In genomic region chr1:35268282-35269189, GRCh38 we compare ENCODE assay signal across 8 cellular contexts. TPM values are rescaled to one million over a fixed set of nuclear protein-coding genes. Genes with fewer than 3 reads are reported as not detected.
DNase-seq lines count a peak whose midpoint lies in the region; ATAC-seq and TF ChIP-seq lines count a peak whose summit lies in the region.

Gene ZMYM4 (plus strand): TSS chr1:35268709. CDS start chr1:35269047, 338 bp downstream.

- H3K27me3 Mint-ChIP-seq in T-cell: peaks cover 7 to 9% of the 10 kb centered on the region in 2 donors
- H3K27me3 Mint-ChIP-seq in type B pancreatic cell: no peaks in the 10 kb centered on the region

- TF ChIP-seq POLR2A in GM10847 (IDR thresholded peaks at IDR 0.05; ENCODE audit: extremely low read depth, insufficient read length): peak; percentile 35
- TF ChIP-seq POLR2A in heart left ventricle (IDR thresholded peaks at IDR 0.05): peak in 1 of 2 donors; percentile 46

- H3K4me3 ChIP-seq in heart left ventricle: peak within 1 kb of the TSS; percentile 72 to 97 (median 87)

- peak; percentile 90 to 97 (median 93) for DNase-seq in NCI-H1417 (lab: John Stamatoyannopoulos, UW)
- peak; percentile 79 to 91 (median 86) for DNase-seq in T-cell
- peak; percentile 93 to 97 (median 96) for DNase-seq in heart left ventricle
- DNase-seq in pons (ENCODE audit: low spot score): peak; percentile 91
- DNase-seq in type B pancreatic cell (ENCODE audit: extremely low spot score, unreplicated experiment): peak; percentile 94

- CTCF ChIA-PET in T-cell (lab: Charles Lee): no interaction called here

- H3K9me3 Mint-ChIP-seq in T-cell (peaks cover 0 to 5% (median 0%) of the 10 kb centered on the region in 3 donors), type B pancreatic cell (peaks cover 9% of the 10 kb centered on the region)

- H3K27ac Mint-ChIP-seq in T-cell: peak within 1 kb of the TSS; percentile 88 to 93
- peak within 1 kb of the TSS; percentile 94 for H3K27ac Mint-ChIP-seq in type B pancreatic cell

- H3K27me3 ChIP-seq in heart left ventricle: no peaks in the 10 kb centered on the region

- H3K4me3 Mint-ChIP-seq in T-cell (peak within 1 kb of the TSS; percentile 84 to 90 (median 90)), type B pancreatic cell (peak within 1 kb of the TSS; percentile 95)

- H3K4me1 Mint-ChIP-seq in T-cell (peaks cover 31 to 35% (median 32%) of the 10 kb centered on the region in 3 donors), type B pancreatic cell (ENCODE audit: unreplicated experiment) (peaks cover 31% of the 10 kb centered on the region)

- H3K4me1 ChIP-seq in heart left ventricle: peaks cover 0 to 44% (median 15%) of the 10 kb centered on the region in 12 donors

- no peaks in the 10 kb centered on the region for H3K36me3 Mint-ChIP-seq in T-cell
- peaks cover 14% of the 10 kb centered on the region for H3K36me3 Mint-ChIP-seq in type B pancreatic cell

- H3K36me3 ChIP-seq in heart left ventricle: no peaks in the 10 kb centered on the region

- H3K9me3 ChIP-seq in heart left ventricle: no peaks in the 10 kb centered on the region

- POLR2A ChIA-PET in T-cell (lab: Charles Lee): no interaction called here

- TF ChIP-seq CTCF in heart left ventricle (IDR thresholded peaks at IDR 0.05) (peak in 4 of 12 donors; percentile 7 to 15 (median 10)), type B pancreatic cell (conservative IDR thresholded peaks at IDR 0.05) (peak; percentile 38)

- intact Hi-C loops in heart left ventricle (cut with DNase I): loop anchor here in 4 of 10 donors (5.0 to 10.0 kb wide), 4 partner anchors 64 to 76 kb away; partner anchors contain the start of gene SFPQ (in 1 of the 4)

- H3K27ac ChIP-seq in adipose tissue (ENCODE audit: low read depth, low read length) (no peak within 1 kb of the TSS), heart left ventricle (peak within 1 kb of the TSS; percentile 75 to 94 (median 88))

- 2 to 4% (median 2%) methylated on average over 38 to 65 of the region's 65 CpGs for WGBS in adipose tissue, 3 donors
- 2 to 5% (median 2%) methylated on average over 30 to 65 of the region's 65 CpGs for WGBS in heart left ventricle, 4 donors

- ATAC-seq in HG02642 (IDR thresholded peaks at IDR 0.05; ENCODE audit: poor library complexity, unreplicated experiment) (peak; percentile 91), T-cell (replicated peaks in 1 of 4) (peak; percentile 92 to 93 (median 93)), heart left ventricle (peak; percentile 96 to 99 (median 98))

RNA-seq across cellular contexts. Expression of gene ZMYM4, which starts in this region (rescaled TPM):
- 10 to 100 TPM; 28.7 to 41.7 (median 38.5) TPM for total RNA-seq in T-cell
- 10 to 100 TPM in 2 of 3 donors, 1 to 10 TPM in 1; 5.9 to 10.6 (median 10.2) TPM for polyA plus RNA-seq in adipose tissue
- 10 to 100 TPM; 18.8 to 44.3 (median 36.1) TPM for total RNA-seq in heart left ventricle
- 10 to 100 TPM in 1 of 2 donors, 1 to 10 TPM in 1; 8.0 to 12.6 TPM for polyA plus RNA-seq in heart left ventricle
- total RNA-seq in type B pancreatic cell (ENCODE audit: low replicate concordance): 58.3 and 85.4 TPM in 2 replicates
